In genomic region chr3:110667216-110667615, GRCh38 we compare ENCODE assay signal across 25 cellular contexts.
"Had no signal": no experiment of that assay in that cellular context is flagged by ENCODE, and none has a peak within 500 bp of the region (broad histone marks: within the 10 kb centered on the region; RNA-seq: fewer than 3 reads in every experiment).

No MANE protein-coding gene starts in this region.

- ATAC-seq: activated naive CD4-positive, alpha-beta T cell treated with anti-CD3 and anti-CD28 coated beads, Interleukin-2, amount 50 U/mL, for 72 hours; activated naive CD8-positive, alpha-beta T cell treated with anti-CD3 and anti-CD28 coated beads, Interleukin-2, amount 50 U/mL, for 24 hours; activated T-cell treated with anti-CD3 and anti-CD28 coated beads, Interleukin-2, amount 50 U/mL, for 4 hours; Right ventricle myocardium inferior had no signal

- DNase-seq: activated CD4-positive, alpha-beta memory T cell treated with anti-CD3 and anti-CD28 coated beads for 36 hours; activated CD4-positive, alpha-beta T cell treated with anti-CD3 and anti-CD28 coated beads, Interleukin-2, amount 10 ng/mL, durations not matched to agents 7 days and 5 days; activated CD4-positive, CD25-positive, alpha-beta regulatory T cell; activated CD8-positive, alpha-beta memory T cell treated with anti-CD3 and anti-CD28 coated beads for 24 hours; activated effector memory CD4-positive, alpha-beta T cell treated with anti-CD3 and anti-CD28 coated beads, Interleukin-2, amount 50 U/mL, for 16 hours; activated naive CD4-positive, alpha-beta T cell treated with Interleukin-2 at 50 U/mL for 16 hours; activated naive CD8-positive, alpha-beta T cell treated with anti-CD3 and anti-CD28 coated beads, Interleukin-2, amount 50 U/mL, for 24 hours; activated T-cell treated with anti-CD3 and anti-CD28 coated beads, Interleukin-2, amount 50 U/mL, for 4 hours; amniotic stem cell; brain microvascular endothelial cell; NCI-H1092; NCI-H1417; NCI-H1930; NCI-H2171 treated with DMSO at 0.1 percent for 48 hours; NCI-H345; NCI-H510A; NCI-H526 treated with DMSO at 0.1 percent for 48 hours; RPMI8226; T-helper 1 cell had no signal

- H3K27ac ChIP-seq: brain microvascular endothelial cell, cardiac muscle cell, SK-N-MC, VCaP had no signal

- H3K36me3 ChIP-seq: brain microvascular endothelial cell, cardiac muscle cell had no signal

- FAIRE-seq: astrocyte had no signal

- H3K4me3 ChIP-seq: cardiac muscle cell, SK-N-MC had no signal

- H3K27me3 ChIP-seq: brain microvascular endothelial cell, cardiac muscle cell had no signal
